16 cellular contexts compared by ENCODE assay signal in the genomic region with DNA sequence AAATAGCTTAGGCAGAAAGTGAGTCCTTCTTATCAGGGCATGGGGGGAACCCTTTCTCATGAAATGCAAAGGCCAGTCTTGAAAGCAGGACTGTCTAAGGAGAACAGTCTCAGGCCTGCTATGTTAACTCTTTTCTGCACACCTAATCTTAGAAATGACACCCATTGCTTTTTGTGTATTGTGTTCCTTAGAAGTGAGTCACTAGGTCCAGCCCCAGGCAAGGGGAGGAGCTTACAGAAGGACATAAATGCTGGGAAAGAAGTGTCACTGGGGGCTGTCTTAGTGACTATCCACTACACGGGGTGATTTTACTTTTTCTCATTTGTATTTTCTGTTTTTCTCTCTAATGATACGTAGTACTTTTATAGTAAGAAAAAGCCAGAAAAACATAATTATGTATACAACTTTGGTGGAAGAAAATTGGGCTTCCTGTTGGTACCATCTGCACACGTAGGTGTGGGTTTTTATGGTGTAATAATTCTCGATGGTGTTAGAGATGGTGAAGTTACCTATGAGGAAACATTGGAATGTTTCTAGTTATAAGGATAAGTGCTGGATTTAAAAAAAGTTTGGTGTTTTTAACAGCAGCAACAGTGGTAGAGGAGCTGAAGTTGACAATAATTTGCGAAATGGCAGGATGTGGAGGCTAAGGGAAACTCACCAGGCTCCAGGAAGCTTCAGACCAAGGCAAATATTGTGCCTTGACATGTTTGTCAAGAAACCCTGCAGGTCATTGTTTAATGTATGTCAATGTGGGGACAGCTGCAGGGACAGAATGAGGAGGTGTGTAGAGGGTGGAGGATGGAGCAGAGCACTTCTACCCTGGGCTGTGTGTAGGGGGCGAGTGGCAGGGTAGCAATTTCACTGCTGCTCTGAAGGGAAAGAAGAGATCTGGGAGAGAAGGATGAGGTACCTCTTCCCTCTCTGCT.
DNase-seq lines count a peak whose midpoint lies in the region; ATAC-seq and TF ChIP-seq lines count a peak whose summit lies in the region.
"Had no signal": no experiment of that assay in that cellular context is flagged by ENCODE, and none has a peak within 500 bp of the region (broad histone marks: within the 10 kb centered on the region; RNA-seq: fewer than 3 reads in every experiment).

No MANE protein-coding gene starts in this region.

- peaks cover 1% of the 10 kb centered on the region for H3K36me3 Mint-ChIP-seq in natural killer cell
- H3K36me3 Mint-ChIP-seq: stimulated activated memory B cell treated with anti-CD40 and anti-IgM and Interleukin-4, amounts not matched to agents 10 μg/mL and 1 μg/mL and 100 μg/mL, for 72 hours had no signal

- no peak overlapping the region for H3K4me3 ChIP-seq in mammary epithelial cell (replicated peaks in 1 of 3; ENCODE audit: insufficient read depth in 1 of 3, low read depth in 2 of 3, low read length in 3 of 3)

- no peaks in the 10 kb centered on the region for H3K27me3 ChIP-seq in mammary epithelial cell (ENCODE audit: insufficient read depth, low read length)
- H3K27me3 ChIP-seq: neutrophil had no signal

- no peak overlapping the region for H3K27ac ChIP-seq in mammary epithelial cell (ENCODE audit: insufficient read depth, low read depth, low read length)
- H3K27ac ChIP-seq: neutrophil, VCaP had no signal

- H3K4me2 ChIP-seq in mammary epithelial cell (ENCODE audit: insufficient read depth, low read depth, low read length), result no peak overlapping the region

- H3K9me3 ChIP-seq in mammary epithelial cell (replicated peaks; ENCODE audit: insufficient read depth, low read length), result no peaks in the 10 kb centered on the region
- H3K9me3 ChIP-seq: neutrophil had no signal

- 82% methylated on average over 6 of the region's 6 CpGs for WGBS in mammary epithelial cell (ENCODE audit: low coverage, missing lambda C conversion rate)

- CTCF ChIA-PET in mammary epithelial cell (lab: Charles Lee; ENCODE audit: low non-redundant PET), result interaction anchor here (0.6 kb wide), 1 partner anchor 63 kb away, joined by 3 read pairs; no protein-coding TSS in a partner anchor

- no peaks in the 10 kb centered on the region for H3K9me3 Mint-ChIP-seq in natural killer cell
- H3K9me3 Mint-ChIP-seq: activated T-cell treated with anti-CD3 and anti-CD28 coated beads, Interleukin-2, amount 50 U/mL, for 4 hours; stimulated activated memory B cell treated with anti-CD40 and anti-IgM and Interleukin-4, amounts not matched to agents 10 μg/mL and 1 μg/mL and 100 μg/mL, for 72 hours had no signal

- intact Hi-C loops in mammary epithelial cell (cut with micrococcal nuclease) (no loop called here), natural killer cell (cut with micrococcal nuclease) (no loop called here)

- no peaks in the 10 kb centered on the region for H4K20me1 ChIP-seq in mammary epithelial cell (ENCODE audit: insufficient read depth, low read length)

- H3K9ac ChIP-seq in mammary epithelial cell (ENCODE audit: insufficient read depth, low read length), result no peak overlapping the region

- H3K27ac Mint-ChIP-seq in natural killer cell, result no peak overlapping the region
- H3K27ac Mint-ChIP-seq: stimulated activated memory B cell treated with anti-CD40 and anti-IgM and Interleukin-4, amounts not matched to agents 10 μg/mL and 1 μg/mL and 100 μg/mL, for 72 hours had no signal

- no peaks in the 10 kb centered on the region for H3K27me3 Mint-ChIP-seq in natural killer cell (ENCODE audit: low read depth in 2 of 2)
- H3K27me3 Mint-ChIP-seq: stimulated activated memory B cell treated with anti-CD40 and anti-IgM and Interleukin-4, amounts not matched to agents 10 μg/mL and 1 μg/mL and 100 μg/mL, for 72 hours had no signal

- no peak overlapping the region for H2AFZ ChIP-seq in mammary epithelial cell (ENCODE audit: low read depth, low read length)

- in situ Hi-C loops in mammary epithelial cell (cut with MboI; ENCODE audit: low sequenced_read_pairs in 2 of 2), result no loop called here

- no peaks in the 10 kb centered on the region for H3K36me3 ChIP-seq in mammary epithelial cell (ENCODE audit: insufficient read depth, low read length)
- H3K36me3 ChIP-seq: neutrophil had no signal

- H3K79me2 ChIP-seq in mammary epithelial cell (ENCODE audit: insufficient read depth, low read length), result no peaks in the 10 kb centered on the region

- peaks cover 8% of the 10 kb centered on the region for H3K4me1 ChIP-seq in mammary epithelial cell (ENCODE audit: insufficient read depth, low read length)

- BruUV-seq in mammary epithelial cell (replicated peaks; lab: Mats Ljungman, UMichigan), result no TSS peak

- dilution Hi-C loops in mammary epithelial cell (cut with HindIII; ENCODE audit: low sequenced_read_pairs), result loop anchor here (5.0 kb wide), 1 partner anchor 102 kb away; no protein-coding TSS in a partner anchor

- ATAC-seq in natural killer cell, result peak in 2 of 3 donors; percentile 35 to 42
- ATAC-seq in HG02763 (IDR thresholded peaks at IDR 0.05; ENCODE audit: unreplicated experiment), result no peak
- ATAC-seq in HG03460 (IDR thresholded peaks at IDR 0.05; ENCODE audit: unreplicated experiment), result no peak
- ATAC-seq: activated T-cell treated with anti-CD3 and anti-CD28 coated beads, Interleukin-2, amount 50 U/mL, for 4 hours; stimulated activated memory B cell treated with anti-CD40 and anti-IgM and Interleukin-4, amounts not matched to agents 10 μg/mL and 1 μg/mL and 100 μg/mL, for 72 hours had no signal

- H3K4me1 Mint-ChIP-seq in natural killer cell, result peaks cover 7 to 13% of the 10 kb centered on the region in 2 donors
- H3K4me1 Mint-ChIP-seq: stimulated activated memory B cell treated with anti-CD40 and anti-IgM and Interleukin-4, amounts not matched to agents 10 μg/mL and 1 μg/mL and 100 μg/mL, for 72 hours had no signal

- no peak for TF ChIP-seq CTCF in mammary epithelial cell (conservative IDR thresholded peaks at IDR 0.05 in 1 of 2, IDR thresholded peaks at IDR 0.05 in 1 of 2; ENCODE audit: extremely low read depth in 1 of 2, insufficient read depth in 1 of 2, low read depth in 1 of 2, low read length in 2 of 2)
- no peak for TF ChIP-seq CTCF in natural killer cell (IDR thresholded peaks at IDR 0.05)

- no peak overlapping the region for H3K4me3 Mint-ChIP-seq in natural killer cell
- H3K4me3 Mint-ChIP-seq: activated T-cell treated with anti-CD3 and anti-CD28 coated beads, Interleukin-2, amount 50 U/mL, for 4 hours; stimulated activated memory B cell treated with anti-CD40 and anti-IgM and Interleukin-4, amounts not matched to agents 10 μg/mL and 1 μg/mL and 100 μg/mL, for 72 hours had no signal

- DNase-seq in NCI-H2029 (lab: John Stamatoyannopoulos, UW), result peak; percentile 50
- DNase-seq in NCI-H2029 treated with DMSO at 0.1 percent for 48 hours (lab: John Stamatoyannopoulos, UW), result no peak
- peak; percentile 64 to 88 for DNase-seq in NCI-H2081 (lab: John Stamatoyannopoulos, UW)
- DNase-seq in mammary epithelial cell, result peak; percentile 52
- no peak for DNase-seq in natural killer cell
- no peak for DNase-seq in SIG-M5 (lab: John Stamatoyannopoulos, UW)
- DNase-seq: ACHN; activated T-cell treated with anti-CD3 and anti-CD28 coated beads, Interleukin-2, amount 50 U/mL, for 4 hours; DMS79; kidney; RPMI8226 had no signal

Comparison
In these comparisons a context has a peak if more than half of its experiments do, and no peak if none do; other contexts are left out.
1. DNase-seq: peak in NCI-H2029 (single experiment), NCI-H2081 (2 of 2) and mammary epithelial cell (single experiment); none in NCI-H2029 treated with DMSO at 0.1 percent for 48 hours (single experiment), natural killer cell (single experiment) and SIG-M5 (single experiment).
2. ATAC-seq: peak in natural killer cell (2 of 3); none in HG02763 (single experiment) and HG03460 (single experiment).